Comparison of ENCODE assay signal across 14 cellular contexts in genomic region chr9:114363424-114363823, GRCh38. TPM values are rescaled to one million over a fixed set of nuclear protein-coding genes. Genes with fewer than 3 reads are reported as not detected.
DNase-seq lines count a peak whose midpoint lies in the region; ATAC-seq and TF ChIP-seq lines count a peak whose summit lies in the region.
"Had no signal": no experiment of that assay in that cellular context is flagged by ENCODE, and none has a peak within 500 bp of the region (broad histone marks: within the 10 kb centered on the region; RNA-seq: fewer than 3 reads in every experiment).

No MANE protein-coding gene starts in this region.

- TF ChIP-seq POLR2A in Peyer's patch (IDR thresholded peaks at IDR 0.05) (no peak), stomach (IDR thresholded peaks at IDR 0.05) (no peak)

- peaks cover 0 to 81% (median 0%) of the 10 kb centered on the region in 3 donors for H3K36me3 ChIP-seq in Peyer's patch
- peaks cover 77% of the 10 kb centered on the region for H3K36me3 ChIP-seq in effector memory CD4-positive, alpha-beta T cell (ENCODE audit: control insufficient read depth, insufficient read depth, low read length)
- peaks cover 61 to 99% (median 92%) of the 10 kb centered on the region in 4 donors for H3K36me3 ChIP-seq in stomach

- peaks cover 64% of the 10 kb centered on the region for H3K36me3 Mint-ChIP-seq in activated T-cell treated with anti-CD3 and anti-CD28 coated beads, Interleukin-2, amount 50 U/mL, for 4 hours (ENCODE audit: insufficient read depth)

- no peak for TF ChIP-seq CTCF in Peyer's patch (IDR thresholded peaks at IDR 0.05)
- no peak for TF ChIP-seq CTCF in stomach (IDR thresholded peaks at IDR 0.05)

- intact Hi-C loops in stomach (cut with DNase I; ENCODE audit: low total_unique reads): no loop called here

- H3K27me3 ChIP-seq in Peyer's patch (no peaks in the 10 kb centered on the region), stomach (no peaks in the 10 kb centered on the region)
- no peaks in the 10 kb centered on the region for H3K27me3 ChIP-seq in effector memory CD4-positive, alpha-beta T cell (replicated peaks; ENCODE audit: control insufficient read depth, insufficient read depth, low read length, poor library complexity, severe bottlenecking)

- peaks cover 77% of the 10 kb centered on the region for H3K4me1 Mint-ChIP-seq in activated T-cell treated with anti-CD3 and anti-CD28 coated beads, Interleukin-2, amount 50 U/mL, for 4 hours (ENCODE audit: low read depth)
- H3K4me1 Mint-ChIP-seq: neural crest cell had no signal

- no peak for DNase-seq in activated T-cell treated with anti-CD3 and anti-CD28 coated beads, Interleukin-2, amount 50 U/mL, for 4 hours
- DNase-seq in activated T-cell treated with anti-CD3 and anti-CD28 coated beads, Interleukin-2, amount 50 U/mL, for 1 hour: no peak
- DNase-seq in Peyer's patch: no peak
- DNase-seq in effector memory CD4-positive, alpha-beta T cell: peak in 1 of 3 donors; percentile 33
- no peak for DNase-seq in stomach
- no peak for DNase-seq in Ammon's horn (ENCODE audit: low spot score)
- DNase-seq in COR-L47 (lab: John Stamatoyannopoulos, UW): no peak
- DNase-seq: H7, NCI-H1694, NCI-H526, SHP77 had no signal

- no peak overlapping the region for H3K4me3 ChIP-seq in Peyer's patch
- no peak overlapping the region for H3K4me3 ChIP-seq in effector memory CD4-positive, alpha-beta T cell (ENCODE audit: insufficient read depth, low read depth, low read length, poor library complexity, severe bottlenecking)
- no peak overlapping the region for H3K4me3 ChIP-seq in stomach

- H3K27me3 Mint-ChIP-seq in activated T-cell treated with anti-CD3 and anti-CD28 coated beads, Interleukin-2, amount 50 U/mL, for 4 hours (ENCODE audit: low read depth): no peaks in the 10 kb centered on the region

- H3K9me3 ChIP-seq in Peyer's patch: no peaks in the 10 kb centered on the region
- H3K9me3 ChIP-seq in effector memory CD4-positive, alpha-beta T cell (ENCODE audit: control insufficient read depth, low read length): no peaks in the 10 kb centered on the region
- no peaks in the 10 kb centered on the region for H3K9me3 ChIP-seq in stomach

- H3K27ac ChIP-seq in Peyer's patch (peak overlapping the region; percentile 67 to 94 (median 72)), stomach (peak overlapping the region in 4 of 5 donors; percentile 36 to 68 (median 40))
- H3K27ac ChIP-seq in effector memory CD4-positive, alpha-beta T cell (ENCODE audit: insufficient read depth, low read length, poor library complexity, severe bottlenecking): peak overlapping the region; percentile 51

- ATAC-seq in activated T-cell treated with anti-CD3 and anti-CD28 coated beads, Interleukin-2, amount 50 U/mL, for 4 hours: peak; percentile 34 to 42
- no peak for ATAC-seq in HG02588 (IDR thresholded peaks at IDR 0.05; ENCODE audit: unreplicated experiment)

- peak overlapping the region; percentile 21 for H3K4me3 Mint-ChIP-seq in activated T-cell treated with anti-CD3 and anti-CD28 coated beads, Interleukin-2, amount 50 U/mL, for 4 hours
- H3K4me3 Mint-ChIP-seq: neural crest cell had no signal

- 40 to 67% (median 44%) methylated on average over 2 of the region's 2 CpGs for WGBS in stomach, 5 donors

- H3K9me3 Mint-ChIP-seq in activated T-cell treated with anti-CD3 and anti-CD28 coated beads, Interleukin-2, amount 50 U/mL, for 4 hours: no peaks in the 10 kb centered on the region
- H3K9me3 Mint-ChIP-seq: neural crest cell had no signal

- TF ChIP-seq EP300 in stomach (IDR thresholded peaks at IDR 0.05): no peak

- H3K4me1 ChIP-seq in Peyer's patch (peaks cover 0 to 47% (median 27%) of the 10 kb centered on the region in 4 donors), stomach (peaks cover 7 to 44% (median 12%) of the 10 kb centered on the region in 4 donors)
- peaks cover 63% of the 10 kb centered on the region for H3K4me1 ChIP-seq in effector memory CD4-positive, alpha-beta T cell (ENCODE audit: control insufficient read depth, insufficient read depth, low read length, poor library complexity, severe bottlenecking)

RNA-seq across cellular contexts. Expression of gene AKNA, which starts 24.4 kb away (rescaled TPM):
- 10 to 100 TPM; 77.2 to 81.7 (median 80.6) TPM for total RNA-seq in activated T-cell treated with anti-CD3 and anti-CD28 coated beads, Interleukin-2, amount 50 U/mL, for 4 hours
- total RNA-seq in Peyer's patch: 100 to 1,000 TPM in 1 of 4 donors, 10 to 100 TPM in 3; 41.7 to 174 (median 75.0) TPM
- total RNA-seq in stomach: 10 to 100 TPM; 13.4 to 85.8 (median 31.0) TPM
- polyA plus RNA-seq in stomach: 10 to 100 TPM; 12.2 to 13.6 (median 12.3) TPM

RNA-seq across cellular contexts. Expression of gene ORM2, which starts 33.8 kb away (rescaled TPM):
- total RNA-seq in activated T-cell treated with anti-CD3 and anti-CD28 coated beads, Interleukin-2, amount 50 U/mL, for 4 hours: 1 to 10 TPM in 1 of 3 donors, under 1 TPM in 1, not detected in 1; 0.84 to 1.0 TPM
- total RNA-seq in Peyer's patch (not detected), stomach (1 to 10 TPM in 2 of 5 donors, not detected in 3; 1.2 to 2.0 TPM)
- 10 to 100 TPM in 1 of 3 donors, 1 to 10 TPM in 1, not detected in 1; 4.9 to 17.1 TPM for polyA plus RNA-seq in stomach
- total RNA-seq: HT1080, neural crest cell had no signal

RNA-seq across cellular contexts. Expression of gene ORM1, which starts 40.5 kb away (rescaled TPM):
- 1 to 10 TPM; 2.4 to 4.5 (median 3.5) TPM for total RNA-seq in activated T-cell treated with anti-CD3 and anti-CD28 coated beads, Interleukin-2, amount 50 U/mL, for 4 hours
- not detected for total RNA-seq in Peyer's patch
- 1 to 10 TPM in 2 of 5 donors, not detected in 3; 1.6 to 2.2 TPM for total RNA-seq in stomach
- 10 to 100 TPM in 1 of 3 donors, 1 to 10 TPM in 2; 2.9 to 14.8 (median 3.9) TPM for polyA plus RNA-seq in stomach
- total RNA-seq: H7, HT1080, neural crest cell had no signal
